In genomic region chr16:19520861-19521331, GRCh38 we compare ENCODE assay signal across 1 cellular context.
TF ChIP-seq lines count a peak whose summit lies in the region.

No MANE protein-coding gene starts in this region.

TF ChIP-seq in HEK293, 187 proteins besides CTCF, POLR2A, EP300 and RAD21 (continued from another document):
- TF ChIP-seq ZNF776 (tag by site-specific recombination; IDR thresholded peaks at IDR 0.05; ENCODE audit: borderline replicate concordance) (no peak), TSHZ1 (tag by site-specific recombination; IDR thresholded peaks at IDR 0.05; ENCODE audit: borderline replicate concordance) (peak; percentile 48; the same call in 1 of the 2 replicates), ZNF146 (tag by site-specific recombination; IDR thresholded peaks at IDR 0.05) (0 out of 2 replicates have a peak, but pooled peaks have one; percentile 1), ZNF677 (tag by site-specific recombination; IDR thresholded peaks at IDR 0.05) (no peak), OVOL3 (tag by site-specific recombination; IDR thresholded peaks at IDR 0.05) (0 out of 2 replicates have a peak, but pooled peaks have one; percentile 6), ZFHX2 (tag by site-specific recombination; conservative IDR thresholded peaks at IDR 0.05) (no peak), ZSCAN16 (tag by site-specific recombination; IDR thresholded peaks at IDR 0.05) (peak; percentile 21; the same call in 1 of the 2 replicates), ZNF488 (tag by site-specific recombination; IDR thresholded peaks at IDR 0.05) (no peak), PRDM1 (tag by site-specific recombination; IDR thresholded peaks at IDR 0.05) (0 out of 2 replicates have a peak, but pooled peaks have one; percentile 27), ZNF596 (tag by site-specific recombination; IDR thresholded peaks at IDR 0.05) (no peak), KLF8 (tag by site-specific recombination; IDR thresholded peaks at IDR 0.05) (no peak), SP7 (tag by site-specific recombination; IDR thresholded peaks at IDR 0.05) (peak; percentile 72), ZNF843 (tag by site-specific recombination; IDR thresholded peaks at IDR 0.05) (peak; percentile 56), ZNF398 (tag by site-specific recombination; IDR thresholded peaks at IDR 0.05) (no peak), ZNF777 (tag by site-specific recombination; IDR thresholded peaks at IDR 0.05; ENCODE audit: borderline replicate concordance) (no peak), GLIS1 (tag by site-specific recombination; IDR thresholded peaks at IDR 0.05) (no peak), ZXDB (tag by site-specific recombination; IDR thresholded peaks at IDR 0.05) (peak; percentile 68), ZNF433 (tag by site-specific recombination; IDR thresholded peaks at IDR 0.05; ENCODE audit: low read depth) (no peak), ZNF629 (tag by site-specific recombination; IDR thresholded peaks at IDR 0.05) (peak; percentile 60), PRDM10 (tag by site-specific recombination; IDR thresholded peaks at IDR 0.05) (peak; percentile 78), SALL2 (tag by site-specific recombination; IDR thresholded peaks at IDR 0.05; ENCODE audit: borderline replicate concordance) (no peak), ZNF366 (tag by site-specific recombination; conservative IDR thresholded peaks at IDR 0.05) (0 out of 2 replicates have a peak, but pooled peaks have one; percentile 23), ZNF112 (tag by site-specific recombination; IDR thresholded peaks at IDR 0.05) (no peak)
- TF ChIP-seq, protein P1, sequence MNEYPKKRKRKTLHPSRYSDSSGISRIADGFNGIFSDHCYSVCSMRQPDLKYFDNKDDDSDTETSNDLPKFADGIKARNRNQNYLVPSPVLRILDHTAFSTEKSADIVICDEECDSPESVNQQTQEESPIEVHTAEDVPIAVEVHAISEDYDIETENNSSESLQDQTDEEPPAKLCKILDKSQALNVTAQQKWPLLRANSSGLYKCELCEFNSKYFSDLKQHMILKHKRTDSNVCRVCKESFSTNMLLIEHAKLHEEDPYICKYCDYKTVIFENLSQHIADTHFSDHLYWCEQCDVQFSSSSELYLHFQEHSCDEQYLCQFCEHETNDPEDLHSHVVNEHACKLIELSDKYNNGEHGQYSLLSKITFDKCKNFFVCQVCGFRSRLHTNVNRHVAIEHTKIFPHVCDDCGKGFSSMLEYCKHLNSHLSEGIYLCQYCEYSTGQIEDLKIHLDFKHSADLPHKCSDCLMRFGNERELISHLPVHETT (tag by site-specific recombination; IDR thresholded peaks at IDR 0.05): 0 out of 2 replicates have a peak, but pooled peaks have one; percentile 33
- TF ChIP-seq, protein P2, sequence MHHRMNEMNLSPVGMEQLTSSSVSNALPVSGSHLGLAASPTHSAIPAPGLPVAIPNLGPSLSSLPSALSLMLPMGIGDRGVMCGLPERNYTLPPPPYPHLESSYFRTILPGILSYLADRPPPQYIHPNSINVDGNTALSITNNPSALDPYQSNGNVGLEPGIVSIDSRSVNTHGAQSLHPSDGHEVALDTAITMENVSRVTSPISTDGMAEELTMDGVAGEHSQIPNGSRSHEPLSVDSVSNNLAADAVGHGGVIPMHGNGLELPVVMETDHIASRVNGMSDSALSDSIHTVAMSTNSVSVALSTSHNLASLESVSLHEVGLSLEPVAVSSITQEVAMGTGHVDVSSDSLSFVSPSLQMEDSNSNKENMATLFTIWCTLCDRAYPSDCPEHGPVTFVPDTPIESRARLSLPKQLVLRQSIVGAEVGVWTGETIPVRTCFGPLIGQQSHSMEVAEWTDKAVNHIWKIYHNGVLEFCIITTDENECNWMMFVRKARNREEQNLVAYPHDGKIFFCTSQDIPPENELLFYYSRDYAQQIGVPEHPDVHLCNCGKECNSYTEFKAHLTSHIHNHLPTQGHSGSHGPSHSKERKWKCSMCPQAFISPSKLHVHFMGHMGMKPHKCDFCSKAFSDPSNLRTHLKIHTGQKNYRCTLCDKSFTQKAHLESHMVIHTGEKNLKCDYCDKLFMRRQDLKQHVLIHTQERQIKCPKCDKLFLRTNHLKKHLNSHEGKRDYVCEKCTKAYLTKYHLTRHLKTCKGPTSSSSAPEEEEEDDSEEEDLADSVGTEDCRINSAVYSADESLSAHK (tag by site-specific recombination; IDR thresholded peaks at IDR 0.05): peak; percentile 66; the same call in 1 of the 2 replicates
- TF ChIP-seq, protein P3, sequence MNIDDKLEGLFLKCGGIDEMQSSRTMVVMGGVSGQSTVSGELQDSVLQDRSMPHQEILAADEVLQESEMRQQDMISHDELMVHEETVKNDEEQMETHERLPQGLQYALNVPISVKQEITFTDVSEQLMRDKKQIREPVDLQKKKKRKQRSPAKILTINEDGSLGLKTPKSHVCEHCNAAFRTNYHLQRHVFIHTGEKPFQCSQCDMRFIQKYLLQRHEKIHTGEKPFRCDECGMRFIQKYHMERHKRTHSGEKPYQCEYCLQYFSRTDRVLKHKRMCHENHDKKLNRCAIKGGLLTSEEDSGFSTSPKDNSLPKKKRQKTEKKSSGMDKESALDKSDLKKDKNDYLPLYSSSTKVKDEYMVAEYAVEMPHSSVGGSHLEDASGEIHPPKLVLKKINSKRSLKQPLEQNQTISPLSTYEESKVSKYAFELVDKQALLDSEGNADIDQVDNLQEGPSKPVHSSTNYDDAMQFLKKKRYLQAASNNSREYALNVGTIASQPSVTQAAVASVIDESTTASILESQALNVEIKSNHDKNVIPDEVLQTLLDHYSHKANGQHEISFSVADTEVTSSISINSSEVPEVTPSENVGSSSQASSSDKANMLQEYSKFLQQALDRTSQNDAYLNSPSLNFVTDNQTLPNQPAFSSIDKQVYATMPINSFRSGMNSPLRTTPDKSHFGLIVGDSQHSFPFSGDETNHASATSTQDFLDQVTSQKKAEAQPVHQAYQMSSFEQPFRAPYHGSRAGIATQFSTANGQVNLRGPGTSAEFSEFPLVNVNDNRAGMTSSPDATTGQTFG (tag by site-specific recombination; IDR thresholded peaks at IDR 0.05; ENCODE audit: borderline replicate concordance): no peak
TF ChIP-seq in HEK293: peak in this region for 19.
